In genomic region chr10:101617102-101617823, GRCh38 we compare ENCODE assay signal across 9 cellular contexts. TPM values are rescaled to one million over a fixed set of nuclear protein-coding genes. Genes with fewer than 3 reads are reported as not detected.
DNase-seq lines count a peak whose midpoint lies in the region; ATAC-seq and TF ChIP-seq lines count a peak whose summit lies in the region.
"Had no signal": no experiment of that assay in that cellular context is flagged by ENCODE, and none has a peak within 500 bp of the region (broad histone marks: within the 10 kb centered on the region; RNA-seq: fewer than 3 reads in every experiment).

No MANE protein-coding gene starts in this region.

- peaks cover 60% of the 10 kb centered on the region for H3K36me3 Mint-ChIP-seq in activated T-cell treated with anti-CD3 and anti-CD28 coated beads, Interleukin-2, amount 50 U/mL, for 24 hours (ENCODE audit: low read depth)
- peaks cover 16% of the 10 kb centered on the region for H3K36me3 Mint-ChIP-seq in activated T-helper 2 cell treated with anti-CD3 and anti-CD28 coated beads, Interferon-gamma antibody, Interleukin-2, Interleukin-4, amounts not matched to agents 10 μg/mL and 5 μg/mL and 100 μg/mL, durations not matched to agents 14 hours and 24 hours and 36 hours (ENCODE audit: low read depth)

- H3K27me3 ChIP-seq in spleen (replicated peaks in 1 of 7), result no peaks in the 10 kb centered on the region

- no peaks in the 10 kb centered on the region for H3K27me3 Mint-ChIP-seq in activated T-cell treated with anti-CD3 and anti-CD28 coated beads, Interleukin-2, amount 50 U/mL, for 24 hours
- H3K27me3 Mint-ChIP-seq in activated T-helper 2 cell treated with anti-CD3 and anti-CD28 coated beads, Interferon-gamma antibody, Interleukin-2, Interleukin-4, amounts not matched to agents 10 μg/mL and 5 μg/mL and 100 μg/mL, durations not matched to agents 14 hours and 24 hours and 36 hours (ENCODE audit: low read depth), result no peaks in the 10 kb centered on the region

- H3K36me3 ChIP-seq in spleen, result peaks cover 0 to 100% (median 35%) of the 10 kb centered on the region in 6 donors

- no peak for TF ChIP-seq POLR2A in spleen (IDR thresholded peaks at IDR 0.05)

- no peak overlapping the region for H3K4me3 Mint-ChIP-seq in activated T-cell treated with anti-CD3 and anti-CD28 coated beads, Interleukin-2, amount 50 U/mL, for 24 hours
- no peak overlapping the region for H3K4me3 Mint-ChIP-seq in activated T-helper 2 cell treated with anti-CD3 and anti-CD28 coated beads, Interferon-gamma antibody, Interleukin-2, Interleukin-4, amounts not matched to agents 10 μg/mL and 5 μg/mL and 100 μg/mL, durations not matched to agents 14 hours and 24 hours and 36 hours (ENCODE audit: low read depth)

- DNase-seq in activated T-cell treated with anti-CD3 and anti-CD28 coated beads, Interleukin-2, amount 50 U/mL, for 24 hours, result no peak
- no peak for DNase-seq in activated T-cell treated with anti-CD3 and anti-CD28 coated beads, Interleukin-2, amount 50 U/mL, for 1 hour
- DNase-seq in activated T-helper 2 cell treated with anti-CD3 and anti-CD28 coated beads, Interferon-gamma antibody, Interleukin-2, Interleukin-4, amounts not matched to agents 10 μg/mL and 5 μg/mL and 100 μg/mL, durations not matched to agents 14 hours and 24 hours and 36 hours (ENCODE audit: low spot score), result no peak
- peak; percentile 55 for DNase-seq in spleen
- no peak for DNase-seq in Right ventricle myocardium superior
- DNase-seq: NCI-H526 had no signal

- TF ChIP-seq CTCF in LNCAP (IDR thresholded peaks at IDR 0.05) (0 out of 2 replicates have a peak, but pooled peaks have one; percentile 14), spleen (IDR thresholded peaks at IDR 0.05 in 8 of 11, conservative IDR thresholded peaks at IDR 0.05 in 3 of 11) (no peak)

- no peak overlapping the region for H3K4me3 ChIP-seq in spleen

- intact Hi-C loops in activated T-helper 2 cell treated with anti-CD3 and anti-CD28 coated beads, Interferon-gamma antibody, Interleukin-2, Interleukin-4, amounts not matched to agents 10 μg/mL and 5 μg/mL and 100 μg/mL, durations not matched to agents 14 hours and 24 hours and 36 hours (cut with micrococcal nuclease), result no loop called here
- intact Hi-C loops in spleen (cut with DNase I; ENCODE audit: low total_unique reads), result no loop called here
- intact Hi-C loops in Right ventricle myocardium superior (cut with DNase I), result no loop called here

- H3K9me3 ChIP-seq in spleen, result no peaks in the 10 kb centered on the region

- H3K4me1 Mint-ChIP-seq in activated T-cell treated with anti-CD3 and anti-CD28 coated beads, Interleukin-2, amount 50 U/mL, for 24 hours (ENCODE audit: low read depth), result no peaks in the 10 kb centered on the region
- H3K4me1 Mint-ChIP-seq in activated T-helper 2 cell treated with anti-CD3 and anti-CD28 coated beads, Interferon-gamma antibody, Interleukin-2, Interleukin-4, amounts not matched to agents 10 μg/mL and 5 μg/mL and 100 μg/mL, durations not matched to agents 14 hours and 24 hours and 36 hours (ENCODE audit: low read depth), result no peaks in the 10 kb centered on the region

- no peak for ATAC-seq in Right ventricle myocardium superior (ENCODE audit: poor library complexity)
- no peak for ATAC-seq in GM18907 (IDR thresholded peaks at IDR 0.05; ENCODE audit: unreplicated experiment)
- ATAC-seq in GM21723 (IDR thresholded peaks at IDR 0.05; ENCODE audit: unreplicated experiment), result no peak

- peak overlapping the region; percentile 67 for H3K27ac Mint-ChIP-seq in activated T-cell treated with anti-CD3 and anti-CD28 coated beads, Interleukin-2, amount 50 U/mL, for 24 hours
- H3K27ac Mint-ChIP-seq in activated T-helper 2 cell treated with anti-CD3 and anti-CD28 coated beads, Interferon-gamma antibody, Interleukin-2, Interleukin-4, amounts not matched to agents 10 μg/mL and 5 μg/mL and 100 μg/mL, durations not matched to agents 14 hours and 24 hours and 36 hours, result peak overlapping the region; percentile 32

- H3K4me1 ChIP-seq in spleen, result peaks cover 0 to 26% (median 7%) of the 10 kb centered on the region in 6 donors

- H3K27ac ChIP-seq in spleen, result peak overlapping the region in 1 of 8 donors; percentile 53

- 58 to 74% (median 69%) methylated on average over 8 of the region's 8 CpGs for WGBS in spleen, 5 donors

- no peaks in the 10 kb centered on the region for H3K9me3 Mint-ChIP-seq in activated T-cell treated with anti-CD3 and anti-CD28 coated beads, Interleukin-2, amount 50 U/mL, for 24 hours
- H3K9me3 Mint-ChIP-seq in activated T-helper 2 cell treated with anti-CD3 and anti-CD28 coated beads, Interferon-gamma antibody, Interleukin-2, Interleukin-4, amounts not matched to agents 10 μg/mL and 5 μg/mL and 100 μg/mL, durations not matched to agents 14 hours and 24 hours and 36 hours, result no peaks in the 10 kb centered on the region

RNA-seq across cellular contexts. Expression of gene DPCD, which starts 29.1 kb away (rescaled TPM):
- 7.2 and 7.8 TPM in 2 replicates for total RNA-seq in activated T-helper 2 cell treated with anti-CD3 and anti-CD28 coated beads, Interferon-gamma antibody, Interleukin-2, Interleukin-4, amounts not matched to agents 10 μg/mL and 5 μg/mL and 100 μg/mL, durations not matched to agents 14 hours and 24 hours and 36 hours
- total RNA-seq in spleen (1 to 10 TPM; 3.2 to 9.6 (median 5.4) TPM), Right ventricle myocardium superior (22.7 TPM)
- 1 to 10 TPM; 3.2 to 4.5 (median 4.4) TPM for polyA plus RNA-seq in spleen

RNA-seq across cellular contexts. Expression of gene POLL, which starts 29.2 kb away (rescaled TPM):
- 32.4 and 33.4 TPM in 2 replicates for total RNA-seq in activated T-helper 2 cell treated with anti-CD3 and anti-CD28 coated beads, Interferon-gamma antibody, Interleukin-2, Interleukin-4, amounts not matched to agents 10 μg/mL and 5 μg/mL and 100 μg/mL, durations not matched to agents 14 hours and 24 hours and 36 hours
- total RNA-seq in spleen (10 to 100 TPM; 27.6 to 36.7 (median 28.9) TPM), Right ventricle myocardium superior (15.8 TPM)
- 10 to 100 TPM; 22.3 to 40.3 (median 39.0) TPM for polyA plus RNA-seq in spleen
